11 cellular contexts compared by ENCODE assay signal in the genomic region with DNA sequence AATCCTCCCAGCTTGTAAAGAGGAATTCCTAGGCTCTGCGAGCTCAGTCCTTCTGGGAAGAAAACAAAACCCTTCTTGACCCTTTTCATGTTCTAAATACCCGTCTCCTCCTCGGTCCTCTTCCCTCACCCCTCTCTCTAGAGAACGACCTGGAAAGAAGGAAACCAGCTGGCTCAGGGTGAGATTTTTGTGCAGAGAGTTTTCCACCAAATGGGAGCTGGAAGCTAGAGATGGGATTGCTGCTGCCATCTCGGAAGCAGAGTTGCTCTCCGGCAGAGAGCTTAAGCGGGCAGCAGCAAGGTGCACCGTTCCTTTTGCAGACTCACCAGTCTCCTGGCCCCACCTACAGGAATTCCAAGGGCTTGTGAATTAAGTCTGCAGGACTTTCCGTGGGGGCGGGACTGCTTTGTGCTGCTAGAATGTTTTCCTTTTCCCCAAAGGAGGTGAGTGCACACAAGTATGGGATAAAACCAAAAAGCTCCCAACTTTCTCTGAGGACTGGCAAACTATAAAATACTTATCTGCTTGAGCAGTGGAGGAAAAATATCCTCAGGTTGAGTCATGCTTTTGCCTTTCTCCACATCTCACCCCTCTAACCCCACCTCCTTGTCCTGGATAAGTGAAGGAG. TPM values are rescaled to one million over a fixed set of nuclear protein-coding genes. Genes with fewer than 3 reads are reported as not detected.
DNase-seq lines count a peak whose midpoint lies in the region; TF ChIP-seq lines count a peak whose summit lies in the region.
"Had no signal": no experiment of that assay in that cellular context is flagged by ENCODE, and none has a peak within 500 bp of the region (broad histone marks: within the 10 kb centered on the region; RNA-seq: fewer than 3 reads in every experiment).

No MANE protein-coding gene starts in this region.

- 28 to 34% methylated on average over 10 of the region's 10 CpGs for WGBS in thyroid gland, 2 donors

- no peaks in the 10 kb centered on the region for H3K27me3 ChIP-seq in thyroid gland
- H3K27me3 ChIP-seq: MG63, right lobe of liver had no signal

- H3K27me3 Mint-ChIP-seq in activated CD4-positive, alpha-beta T cell treated with anti-CD3 and anti-CD28 coated beads, Interleukin-2, amount 10 ng/mL, durations not matched to agents 7 days and 5 days, result no peaks in the 10 kb centered on the region
- H3K27me3 Mint-ChIP-seq: activated T-helper 17 cell treated with anti-CD3 and anti-CD28 coated beads, Interleukin-2, amount 50 U/mL, for 72 hours had no signal

- CTCF ChIA-PET in activated CD4-positive, alpha-beta T cell treated with anti-CD3 and anti-CD28 coated beads, Interleukin-2, amount 10 ng/mL, durations not matched to agents 7 days and 5 days (lab: Charles Lee), result interaction anchor here (1.1 kb wide), 1 partner anchor 12 kb away, joined by 5 read pairs; no protein-coding TSS in a partner anchor

- peak in 4 of 6 experiments; percentile 43 to 56 (median 46) for TF ChIP-seq CTCF in thyroid gland (IDR thresholded peaks at IDR 0.05)

- no peak for TF ChIP-seq POLR2A in thyroid gland (IDR thresholded peaks at IDR 0.05)

- no peaks in the 10 kb centered on the region for H3K9me3 Mint-ChIP-seq in activated CD4-positive, alpha-beta T cell treated with anti-CD3 and anti-CD28 coated beads, Interleukin-2, amount 10 ng/mL, durations not matched to agents 7 days and 5 days
- H3K9me3 Mint-ChIP-seq: activated T-helper 17 cell treated with anti-CD3 and anti-CD28 coated beads, Interleukin-2, amount 50 U/mL, for 72 hours had no signal

- DNase-seq in M059J (ENCODE audit: low read depth) (peak; percentile 47), epithelial cell of prostate (ENCODE audit: low read depth, low spot score) (peak; percentile 36), left kidney (ENCODE audit: low read depth, low spot score) (peak; percentile 82), thyroid gland (peak; percentile 66 to 90), Ammon's horn (ENCODE audit: low spot score) (no peak), GM19238 (ENCODE audit: insufficient read length, low spot score) (no peak)
- no peak for DNase-seq in activated effector memory CD4-positive, alpha-beta T cell treated with anti-CD3 and anti-CD28 coated beads, Interleukin-2, amount 50 U/mL, for 16 hours
- DNase-seq in activated CD4-positive, alpha-beta T cell treated with anti-CD3 and anti-CD28 coated beads, Interleukin-2, amount 10 ng/mL, durations not matched to agents 7 days and 5 days, result no peak
- DNase-seq: MG63, right lobe of liver had no signal

- H3K4me1 Mint-ChIP-seq in activated CD4-positive, alpha-beta T cell treated with anti-CD3 and anti-CD28 coated beads, Interleukin-2, amount 10 ng/mL, durations not matched to agents 7 days and 5 days, result peaks cover 15% of the 10 kb centered on the region
- H3K4me1 Mint-ChIP-seq: activated T-helper 17 cell treated with anti-CD3 and anti-CD28 coated beads, Interleukin-2, amount 50 U/mL, for 72 hours had no signal

- H3K4me3 ChIP-seq in thyroid gland (replicated peaks in 1 of 3), result no peak overlapping the region
- H3K4me3 ChIP-seq: MG63, right lobe of liver had no signal

- intact Hi-C loops in thyroid gland (cut with DNase I), result loop anchor here (5.0 kb wide), 1 partner anchor 69 kb away; no protein-coding TSS in a partner anchor

- peak overlapping the region; percentile 82 for H3K27ac ChIP-seq in epithelial cell of prostate
- H3K27ac ChIP-seq in thyroid gland, result no peak overlapping the region
- H3K27ac ChIP-seq: right lobe of liver had no signal

- no peaks in the 10 kb centered on the region for H3K36me3 Mint-ChIP-seq in activated CD4-positive, alpha-beta T cell treated with anti-CD3 and anti-CD28 coated beads, Interleukin-2, amount 10 ng/mL, durations not matched to agents 7 days and 5 days (ENCODE audit: low read depth)

- POLR2A ChIA-PET in activated CD4-positive, alpha-beta T cell treated with anti-CD3 and anti-CD28 coated beads, Interleukin-2, amount 10 ng/mL, durations not matched to agents 7 days and 5 days (lab: Charles Lee), result no interaction called here

- peaks cover 0 to 5% of the 10 kb centered on the region in 2 donors for H3K4me1 ChIP-seq in thyroid gland
- H3K4me1 ChIP-seq: right lobe of liver had no signal

- no peaks in the 10 kb centered on the region for H3K9me3 ChIP-seq in thyroid gland
- H3K9me3 ChIP-seq: MG63, right lobe of liver had no signal

- H3K36me3 ChIP-seq in thyroid gland, result no peaks in the 10 kb centered on the region
- H3K36me3 ChIP-seq: MG63, right lobe of liver had no signal

- no peak overlapping the region for H3K4me3 Mint-ChIP-seq in activated CD4-positive, alpha-beta T cell treated with anti-CD3 and anti-CD28 coated beads, Interleukin-2, amount 10 ng/mL, durations not matched to agents 7 days and 5 days
- H3K4me3 Mint-ChIP-seq: activated T-helper 17 cell treated with anti-CD3 and anti-CD28 coated beads, Interleukin-2, amount 50 U/mL, for 72 hours had no signal

- no peak overlapping the region for H3K27ac Mint-ChIP-seq in activated CD4-positive, alpha-beta T cell treated with anti-CD3 and anti-CD28 coated beads, Interleukin-2, amount 10 ng/mL, durations not matched to agents 7 days and 5 days
- H3K27ac Mint-ChIP-seq: activated T-helper 17 cell treated with anti-CD3 and anti-CD28 coated beads, Interleukin-2, amount 50 U/mL, for 72 hours had no signal

RNA-seq across cellular contexts. Expression of gene KIAA0040, which starts 29.1 kb away (rescaled TPM):
- total RNA-seq in M059J (2014; rRNA removed; shearing (Covaris generic)), result 4.4 and 4.6 TPM in 2 replicates
- 10 to 100 TPM; 15.5 to 28.4 (median 16.8) TPM for total RNA-seq in thyroid gland
- total RNA-seq in activated CD4-positive, alpha-beta T cell treated with anti-CD3 and anti-CD28 coated beads, Interleukin-2, amount 10 ng/mL, durations not matched to agents 7 days and 5 days, result 10 to 100 TPM; 64.1 to 67.1 TPM

Comparison
In these comparisons a context has a peak if more than half of its experiments do, and no peak if none do; other contexts are left out.
1. DNase-seq: peak in M059J (single experiment), epithelial cell of prostate (single experiment), left kidney (single experiment) and thyroid gland (2 of 2); none in Ammon's horn (single experiment), GM19238 (single experiment), activated effector memory CD4-positive, alpha-beta T cell treated with anti-CD3 and anti-CD28 coated beads, Interleukin-2, amount 50 U/mL, for 16 hours (single experiment) and activated CD4-positive, alpha-beta T cell treated with anti-CD3 and anti-CD28 coated beads, Interleukin-2, amount 10 ng/mL, durations not matched to agents 7 days and 5 days (single experiment).